Comparison of ENCODE assay signal across 17 cellular contexts in genomic region chr14:92565718-92566115, GRCh38. TPM values are rescaled to one million over a fixed set of nuclear protein-coding genes. Genes with fewer than 3 reads are reported as not detected.
"Had no signal": no experiment of that assay in that cellular context is flagged by ENCODE, and none has a peak within 500 bp of the region (broad histone marks: within the 10 kb centered on the region; RNA-seq: fewer than 3 reads in every experiment).

No MANE protein-coding gene starts in this region.

- H3K27me3 ChIP-seq: adrenal gland, brain microvascular endothelial cell, esophagus muscularis mucosa, left lung, ovary, thyroid gland, vagina had no signal

- H3K9me3 ChIP-seq: ovary, thyroid gland, vagina had no signal

- H3K4me3 Mint-ChIP-seq: activated CD4-positive, alpha-beta T cell treated with anti-CD3 and anti-CD28 coated beads for 36 hours; activated naive CD4-positive, alpha-beta T cell treated with anti-CD3 and anti-CD28 coated beads for 36 hours; endodermal cell; stimulated activated naive CD8-positive, alpha-beta T cell treated with anti-CD3 and anti-CD28 coated beads, Interleukin-15, amount 100 ng/mL, for 72 hours had no signal

- H3K4me1 ChIP-seq: thyroid gland had no signal

- H3K4me3 ChIP-seq: adrenal gland, esophagus muscularis mucosa, left lung, ovary, thyroid gland, vagina had no signal

- H3K27ac ChIP-seq: brain microvascular endothelial cell, esophagus muscularis mucosa, ovary, thyroid gland, vagina had no signal

- DNase-seq: activated CD4-positive, alpha-beta T cell treated with anti-CD3 and anti-CD28 coated beads for 36 hours; activated naive CD4-positive, alpha-beta T cell treated with anti-CD3 and anti-CD28 coated beads for 36 hours; adrenal gland; brain microvascular endothelial cell; endodermal cell; head of caudate nucleus; left lung; ovary; stimulated activated CD4-positive, alpha-beta T cell treated with anti-CD3 and anti-CD28 coated beads, Interleukin-15, amount 100 ng/mL, for 24 hours; stimulated activated CD4-positive, alpha-beta T cell treated with anti-CD3 and anti-CD28 coated beads, Interleukin-4, amount 100 ng/mL, for 24 hours; stimulated activated naive CD8-positive, alpha-beta T cell treated with anti-CD3 and anti-CD28 coated beads, Interleukin-15, amount 100 ng/mL, for 72 hours; T-helper 1 cell; thyroid gland; WERI-Rb-1 had no signal

- H3K27me3 Mint-ChIP-seq: activated CD4-positive, alpha-beta T cell treated with anti-CD3 and anti-CD28 coated beads for 36 hours; stimulated activated naive CD8-positive, alpha-beta T cell treated with anti-CD3 and anti-CD28 coated beads, Interleukin-15, amount 100 ng/mL, for 72 hours had no signal

- H3K27ac Mint-ChIP-seq: activated CD4-positive, alpha-beta T cell treated with anti-CD3 and anti-CD28 coated beads for 36 hours; activated naive CD4-positive, alpha-beta T cell treated with anti-CD3 and anti-CD28 coated beads for 36 hours; endodermal cell; stimulated activated naive CD8-positive, alpha-beta T cell treated with anti-CD3 and anti-CD28 coated beads, Interleukin-15, amount 100 ng/mL, for 72 hours had no signal

- H3K36me3 ChIP-seq: ovary, thyroid gland, vagina, WERI-Rb-1 had no signal

- ATAC-seq: activated CD4-positive, alpha-beta T cell treated with anti-CD3 and anti-CD28 coated beads for 36 hours; left lung; stimulated activated naive CD8-positive, alpha-beta T cell treated with anti-CD3 and anti-CD28 coated beads, Interleukin-15, amount 100 ng/mL, for 72 hours had no signal

RNA-seq across cellular contexts. Expression of gene RIN3, which starts 52.1 kb away (rescaled TPM):
- polyA plus RNA-seq: neural cell had no signal
